ENCODE assay signal across 12 cellular contexts in the genomic region with DNA sequence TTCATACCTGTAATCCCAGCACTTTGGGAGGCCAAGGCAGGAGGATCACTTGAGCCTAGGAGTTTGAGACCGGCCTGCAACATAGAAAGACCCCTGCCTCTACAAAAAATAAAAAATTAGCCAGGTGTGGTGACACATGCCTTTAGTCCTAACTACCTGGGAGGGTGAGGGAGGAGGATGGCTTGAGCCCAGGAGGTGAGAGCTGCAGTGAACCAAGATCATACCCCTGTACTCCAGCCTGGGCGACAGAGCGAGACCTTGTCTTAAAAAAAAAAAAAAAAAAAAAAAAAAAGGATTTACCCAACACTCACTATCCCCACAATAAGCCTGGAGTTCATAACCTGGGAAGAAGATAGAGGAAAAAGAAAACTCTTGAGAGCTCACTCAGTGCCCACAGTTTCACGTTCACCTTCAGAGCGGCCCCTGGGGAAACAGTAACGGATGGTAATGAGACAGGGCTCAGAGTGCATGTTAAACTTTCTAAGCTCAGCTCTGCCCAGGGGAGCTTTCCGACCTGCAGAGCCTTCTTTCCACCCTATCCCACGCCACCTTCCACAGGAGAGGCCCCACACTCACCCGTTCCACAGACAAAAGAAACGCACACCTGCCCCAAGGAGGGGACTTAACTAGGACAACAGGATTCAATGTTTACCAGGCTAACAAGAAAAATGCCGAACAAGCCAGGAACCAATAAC.
A peak's percentile ranks its signal among the peaks of the same experiment; 100 is the strongest.
DNase-seq lines count a peak whose midpoint lies in the region; ATAC-seq and TF ChIP-seq lines count a peak whose summit lies in the region.
"Had no signal": no experiment of that assay in that cellular context is flagged by ENCODE, and none has a peak within 500 bp of the region (broad histone marks: within the 10 kb centered on the region; RNA-seq: fewer than 3 reads in every experiment).

No MANE protein-coding gene starts in this region.

- H3K27ac ChIP-seq in right atrium auricular region (peak overlapping the region; percentile 68 to 78), breast epithelium (peak overlapping the region; percentile 82 to 86), osteoblast (ENCODE audit: low read depth, low read length) (no peak overlapping the region)
- H3K27ac ChIP-seq in naive thymus-derived CD4-positive, alpha-beta T cell (ENCODE audit: low read depth, low read length), result peak overlapping the region; percentile 4
- H3K27ac ChIP-seq: neutrophil had no signal

- peaks cover 0 to 9% (median 0%) of the 10 kb centered on the region in 5 donors for H3K36me3 Mint-ChIP-seq in naive thymus-derived CD4-positive, alpha-beta T cell

- peak overlapping the region in 8 of 10 donors; percentile 2 to 72 (median 52) for H3K4me3 Mint-ChIP-seq in naive thymus-derived CD4-positive, alpha-beta T cell
- H3K4me3 Mint-ChIP-seq: CD14-positive monocyte had no signal

- no peak for TF ChIP-seq POLR2A in breast epithelium (IDR thresholded peaks at IDR 0.05)

- no peaks in the 10 kb centered on the region for H3K27me3 ChIP-seq in right atrium auricular region
- H3K27me3 ChIP-seq in breast epithelium, result no peaks in the 10 kb centered on the region
- no peaks in the 10 kb centered on the region for H3K27me3 ChIP-seq in naive thymus-derived CD4-positive, alpha-beta T cell (ENCODE audit: control insufficient read depth in 2 of 2, insufficient read depth in 2 of 2, low read length in 2 of 2)
- H3K27me3 ChIP-seq in osteoblast (ENCODE audit: insufficient read depth, low read length), result no peaks in the 10 kb centered on the region
- H3K27me3 ChIP-seq: neutrophil had no signal

- DNase-seq in right atrium auricular region (ENCODE audit: low spot score) (no peak), Right ventricle myocardium inferior (ENCODE audit: missing footprints) (no peak), breast epithelium (ENCODE audit: low spot score in 2 of 2) (no peak), DMS 273 treated with DMSO at 0.1 percent for 48 hours (lab: John Stamatoyannopoulos, UW) (no peak), mucosa of gallbladder (ENCODE audit: low spot score) (no peak), osteoblast (ENCODE audit: insufficient read length, low spot score, missing footprints) (no peak)
- DNase-seq in naive thymus-derived CD4-positive, alpha-beta T cell, result no peak
- DNase-seq: NCI-H526, T-helper 9 cell had no signal

- no peak overlapping the region for H2AFZ ChIP-seq in osteoblast (ENCODE audit: low read length)

- no peak overlapping the region for H3K4me3 ChIP-seq in right atrium auricular region
- H3K4me3 ChIP-seq in breast epithelium, result no peak overlapping the region
- H3K4me3 ChIP-seq in naive thymus-derived CD4-positive, alpha-beta T cell (ENCODE audit: low read length), result no peak overlapping the region
- no peak overlapping the region for H3K4me3 ChIP-seq in osteoblast (ENCODE audit: insufficient read depth, low read length)

- H3K4me2 ChIP-seq in osteoblast (ENCODE audit: insufficient read depth, low read length), result no peak overlapping the region

- H3K36me3 ChIP-seq in right atrium auricular region (no peaks in the 10 kb centered on the region), breast epithelium (no peaks in the 10 kb centered on the region), osteoblast (ENCODE audit: insufficient read depth, low read length) (no peaks in the 10 kb centered on the region)
- H3K36me3 ChIP-seq in naive thymus-derived CD4-positive, alpha-beta T cell (ENCODE audit: control insufficient read depth in 2 of 3, insufficient read depth in 3 of 3, low read length in 3 of 3), result no peaks in the 10 kb centered on the region

- H3K4me1 ChIP-seq in right atrium auricular region (peaks cover 0 to 88% of the 10 kb centered on the region in 2 donors), breast epithelium (peaks cover 7 to 60% of the 10 kb centered on the region in 2 donors), osteoblast (ENCODE audit: insufficient read depth, low read length) (peaks cover 38% of the 10 kb centered on the region)
- H3K4me1 ChIP-seq in naive thymus-derived CD4-positive, alpha-beta T cell (ENCODE audit: control insufficient read depth in 2 of 2, insufficient read depth in 2 of 2, low read length in 2 of 2), result peaks cover 47 to 70% of the 10 kb centered on the region in 2 donors

- no peak for ATAC-seq in Right ventricle myocardium inferior
- no peak for ATAC-seq in naive thymus-derived CD4-positive, alpha-beta T cell
- no peak for ATAC-seq in HG03095 (IDR thresholded peaks at IDR 0.05; ENCODE audit: unreplicated experiment)

- TF ChIP-seq CTCF in right atrium auricular region (IDR thresholded peaks at IDR 0.05) (no peak), breast epithelium (IDR thresholded peaks at IDR 0.05) (no peak), osteoblast (IDR thresholded peaks at IDR 0.05; ENCODE audit: extremely low read depth, low read depth, low read length) (no peak)

- peaks cover 25% of the 10 kb centered on the region for H4K20me1 ChIP-seq in osteoblast (ENCODE audit: insufficient read depth, low read length)

- no peaks in the 10 kb centered on the region for H3K27me3 Mint-ChIP-seq in naive thymus-derived CD4-positive, alpha-beta T cell

- peak overlapping the region in 8 of 9 donors; percentile 50 to 88 (median 83) for H3K27ac Mint-ChIP-seq in naive thymus-derived CD4-positive, alpha-beta T cell

- intact Hi-C loops in Right ventricle myocardium inferior (cut with DNase I) (no loop called here), breast epithelium (cut with DNase I; ENCODE audit: low total_unique reads) (no loop called here)
- intact Hi-C loops in naive thymus-derived CD4-positive, alpha-beta T cell (cut with micrococcal nuclease), result no loop called here

- no peaks in the 10 kb centered on the region for H3K9me3 ChIP-seq in right atrium auricular region
- H3K9me3 ChIP-seq in breast epithelium, result no peaks in the 10 kb centered on the region
- no peaks in the 10 kb centered on the region for H3K9me3 ChIP-seq in naive thymus-derived CD4-positive, alpha-beta T cell (ENCODE audit: control insufficient read depth in 2 of 3, low read length in 3 of 3)
- no peaks in the 10 kb centered on the region for H3K9me3 ChIP-seq in osteoblast (ENCODE audit: low read depth, low read length)
- H3K9me3 ChIP-seq: neutrophil had no signal

- POLR2A ChIA-PET in naive thymus-derived CD4-positive, alpha-beta T cell (lab: Charles Lee), result interaction anchor here (0.6 kb wide), 1 partner anchor 111 kb away, joined by 3 read pairs; no protein-coding TSS in a partner anchor

- H3K4me1 Mint-ChIP-seq in naive thymus-derived CD4-positive, alpha-beta T cell, result peaks cover 66 to 89% (median 81%) of the 10 kb centered on the region in 7 donors

- peaks cover 86% of the 10 kb centered on the region for H3K79me2 ChIP-seq in osteoblast (ENCODE audit: insufficient read depth, low read length)

- CTCF ChIA-PET in naive thymus-derived CD4-positive, alpha-beta T cell (lab: Charles Lee), result interaction anchor here (0.6 to 3.2 kb wide), 3 partner anchors 10 to 34 kb away, joined by 3 to 17 read pairs (median 5); no protein-coding TSS in a partner anchor

- no peaks in the 10 kb centered on the region for H3K9me3 Mint-ChIP-seq in naive thymus-derived CD4-positive, alpha-beta T cell
- H3K9me3 Mint-ChIP-seq: CD14-positive monocyte had no signal
